In the genomic region with DNA sequence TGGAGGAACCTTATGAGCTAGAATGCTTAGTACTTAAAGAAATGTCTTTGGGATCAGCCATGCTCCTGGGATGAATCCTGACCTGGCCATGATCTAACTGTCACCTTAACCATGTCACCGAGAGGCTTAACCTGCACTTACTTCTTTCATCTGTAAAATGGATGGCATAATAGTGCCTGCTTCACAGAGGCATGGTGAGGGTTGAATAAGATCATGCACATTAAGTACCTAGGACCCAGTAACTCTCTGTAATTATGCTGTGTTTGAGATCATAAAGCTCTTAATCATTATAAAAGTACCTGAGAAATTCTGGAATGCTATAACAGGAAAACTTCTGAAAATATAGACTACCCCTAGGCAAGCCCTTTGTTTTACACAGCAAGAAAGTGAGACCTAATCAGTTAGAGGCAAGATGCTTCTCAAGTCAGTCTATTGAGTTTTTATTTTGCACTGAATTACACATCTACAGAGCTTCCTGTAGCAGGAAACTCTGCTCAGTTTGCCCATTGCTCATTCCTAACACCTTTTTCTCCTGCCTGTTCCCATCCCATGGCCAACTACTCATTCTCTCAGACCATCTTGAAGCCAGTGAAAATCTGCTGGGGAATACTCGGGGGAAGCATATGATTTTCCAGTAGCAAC, we compare ENCODE assay signal across 21 cellular contexts.
DNase-seq lines count a peak whose midpoint lies in the region; ATAC-seq and TF ChIP-seq lines count a peak whose summit lies in the region.
"Had no signal": no experiment of that assay in that cellular context is flagged by ENCODE, and none has a peak within 500 bp of the region (broad histone marks: within the 10 kb centered on the region; RNA-seq: fewer than 3 reads in every experiment).

No MANE protein-coding gene starts in this region.

- H3K9me3 Mint-ChIP-seq in activated T-cell treated with anti-CD3 and anti-CD28 coated beads, Interleukin-2, amount 50 U/mL, for 24 hours, result no peaks in the 10 kb centered on the region
- no peaks in the 10 kb centered on the region for H3K9me3 Mint-ChIP-seq in activated T-helper 2 cell treated with anti-CD3 and anti-CD28 coated beads, Interferon-gamma antibody, Interleukin-2, Interleukin-4, amounts not matched to agents 10 μg/mL and 5 μg/mL and 100 μg/mL, durations not matched to agents 14 hours and 24 hours and 36 hours
- H3K9me3 Mint-ChIP-seq in naive thymus-derived CD8-positive, alpha-beta T cell, result no peaks in the 10 kb centered on the region
- H3K9me3 Mint-ChIP-seq: GM23338, nephron had no signal

- H3K4me3 ChIP-seq in dorsolateral prefrontal cortex, result no peak overlapping the region
- H3K4me3 ChIP-seq: esophagus squamous epithelium, GM23338, testis had no signal

- DNase-seq in activated T-cell treated with anti-CD3 and anti-CD28 coated beads, Interleukin-2, amount 50 U/mL, for 24 hours, result no peak
- DNase-seq in activated T-cell treated with anti-CD3 and anti-CD28 coated beads, Interleukin-2, amount 50 U/mL, for 1 hour, result no peak
- DNase-seq in HT1080 (ENCODE audit: low read depth), result peak; percentile 30
- no peak for DNase-seq in activated T-helper 2 cell treated with anti-CD3 and anti-CD28 coated beads, Interferon-gamma antibody, Interleukin-2, Interleukin-4, amounts not matched to agents 10 μg/mL and 5 μg/mL and 100 μg/mL, durations not matched to agents 14 hours and 24 hours and 36 hours (ENCODE audit: low spot score)
- no peak for DNase-seq in naive thymus-derived CD8-positive, alpha-beta T cell
- no peak for DNase-seq in dorsolateral prefrontal cortex
- no peak for DNase-seq in NCI-H1436 treated with DMSO at 0.1 percent for 48 hours (lab: John Stamatoyannopoulos, UW)
- no peak for DNase-seq in NCI-H82 treated with DMSO at 0.1 percent for 48 hours (lab: John Stamatoyannopoulos, UW; ENCODE audit: unreplicated experiment)
- DNase-seq: activated CD4-positive, alpha-beta T cell treated with anti-CD3 and anti-CD28 coated beads, Interleukin-2, amount 50 U/mL, for 48 hours; C1 segment of cervical spinal cord; cerebellar nuclear complex; effector CD8-positive, alpha-beta T cell; esophagus squamous epithelium; left cardiac atrium; NCI-H1105 treated with DMSO at 0.1 percent for 48 hours; NCI-H510A; testis had no signal

- H3K27me3 Mint-ChIP-seq in activated T-cell treated with anti-CD3 and anti-CD28 coated beads, Interleukin-2, amount 50 U/mL, for 24 hours, result no peaks in the 10 kb centered on the region
- H3K27me3 Mint-ChIP-seq in activated T-helper 2 cell treated with anti-CD3 and anti-CD28 coated beads, Interferon-gamma antibody, Interleukin-2, Interleukin-4, amounts not matched to agents 10 μg/mL and 5 μg/mL and 100 μg/mL, durations not matched to agents 14 hours and 24 hours and 36 hours (ENCODE audit: low read depth), result no peaks in the 10 kb centered on the region
- H3K27me3 Mint-ChIP-seq in naive thymus-derived CD8-positive, alpha-beta T cell, result peaks cover 0 to 1% (median 0%) of the 10 kb centered on the region in 5 donors

- H3K4me1 Mint-ChIP-seq in activated T-cell treated with anti-CD3 and anti-CD28 coated beads, Interleukin-2, amount 50 U/mL, for 24 hours (ENCODE audit: low read depth), result peaks cover 66% of the 10 kb centered on the region
- H3K4me1 Mint-ChIP-seq in activated T-helper 2 cell treated with anti-CD3 and anti-CD28 coated beads, Interferon-gamma antibody, Interleukin-2, Interleukin-4, amounts not matched to agents 10 μg/mL and 5 μg/mL and 100 μg/mL, durations not matched to agents 14 hours and 24 hours and 36 hours (ENCODE audit: low read depth), result peaks cover 71% of the 10 kb centered on the region
- peaks cover 33 to 50% (median 46%) of the 10 kb centered on the region in 4 donors for H3K4me1 Mint-ChIP-seq in naive thymus-derived CD8-positive, alpha-beta T cell
- H3K4me1 Mint-ChIP-seq: nephron had no signal

- POLR2A ChIA-PET in naive thymus-derived CD8-positive, alpha-beta T cell (lab: Charles Lee), result interaction anchor here (0.8 to 1.2 kb wide), 2 partner anchors 9 to 11 kb away, joined by 3 to 4 read pairs; no protein-coding TSS in a partner anchor

- no peak for TF ChIP-seq CTCF in dorsolateral prefrontal cortex (IDR thresholded peaks at IDR 0.05 in 54 of 56, conservative IDR thresholded peaks at IDR 0.05 in 2 of 56; ENCODE audit: low read depth in 1 of 56, partially characterized antibody in 56 of 56)

- H3K27ac Mint-ChIP-seq in activated T-cell treated with anti-CD3 and anti-CD28 coated beads, Interleukin-2, amount 50 U/mL, for 24 hours, result peak overlapping the region; percentile 80
- peak overlapping the region; percentile 94 for H3K27ac Mint-ChIP-seq in activated T-helper 2 cell treated with anti-CD3 and anti-CD28 coated beads, Interferon-gamma antibody, Interleukin-2, Interleukin-4, amounts not matched to agents 10 μg/mL and 5 μg/mL and 100 μg/mL, durations not matched to agents 14 hours and 24 hours and 36 hours
- H3K27ac Mint-ChIP-seq in naive thymus-derived CD8-positive, alpha-beta T cell, result peak overlapping the region; percentile 64 to 95 (median 87)
- H3K27ac Mint-ChIP-seq: GM23338, nephron had no signal

- H3K36me3 Mint-ChIP-seq in activated T-cell treated with anti-CD3 and anti-CD28 coated beads, Interleukin-2, amount 50 U/mL, for 24 hours (ENCODE audit: low read depth), result no peaks in the 10 kb centered on the region
- H3K36me3 Mint-ChIP-seq in activated T-helper 2 cell treated with anti-CD3 and anti-CD28 coated beads, Interferon-gamma antibody, Interleukin-2, Interleukin-4, amounts not matched to agents 10 μg/mL and 5 μg/mL and 100 μg/mL, durations not matched to agents 14 hours and 24 hours and 36 hours (ENCODE audit: low read depth), result peaks cover 51% of the 10 kb centered on the region
- H3K36me3 Mint-ChIP-seq in naive thymus-derived CD8-positive, alpha-beta T cell, result peaks cover 0 to 8% (median 3%) of the 10 kb centered on the region in 3 donors

- no peak overlapping the region for H3K4me3 Mint-ChIP-seq in activated T-cell treated with anti-CD3 and anti-CD28 coated beads, Interleukin-2, amount 50 U/mL, for 24 hours
- H3K4me3 Mint-ChIP-seq in activated T-helper 2 cell treated with anti-CD3 and anti-CD28 coated beads, Interferon-gamma antibody, Interleukin-2, Interleukin-4, amounts not matched to agents 10 μg/mL and 5 μg/mL and 100 μg/mL, durations not matched to agents 14 hours and 24 hours and 36 hours (ENCODE audit: low read depth), result peak overlapping the region; percentile 46
- H3K4me3 Mint-ChIP-seq in naive thymus-derived CD8-positive, alpha-beta T cell, result peak overlapping the region in 9 of 10 donors; percentile 1 to 59 (median 43)
- H3K4me3 Mint-ChIP-seq: GM23338, nephron had no signal

- H3K27ac ChIP-seq in dorsolateral prefrontal cortex, result no peak overlapping the region
- H3K27ac ChIP-seq: esophagus squamous epithelium, testis had no signal

- ATAC-seq in naive thymus-derived CD8-positive, alpha-beta T cell, result peak in 1 of 2 donors; percentile 51
- ATAC-seq: GM23338, HepG2, left cardiac atrium, SK-N-SH treated with all-trans-retinoic acid at 6 μM for 48 hours had no signal

- H3K27me3 ChIP-seq in dorsolateral prefrontal cortex, result peaks cover 0 to 8% (median 0%) of the 10 kb centered on the region in 45 donors
- H3K27me3 ChIP-seq: esophagus squamous epithelium, testis had no signal

- intact Hi-C loops in activated T-helper 2 cell treated with anti-CD3 and anti-CD28 coated beads, Interferon-gamma antibody, Interleukin-2, Interleukin-4, amounts not matched to agents 10 μg/mL and 5 μg/mL and 100 μg/mL, durations not matched to agents 14 hours and 24 hours and 36 hours (cut with micrococcal nuclease), result loop anchor here (1.0 to 2.0 kb wide), 2 partner anchors 10 to 17 kb away; no protein-coding TSS in a partner anchor
- intact Hi-C loops in dorsolateral prefrontal cortex (cut with DNase I), result no loop called here
